ENCODE assay signal across 15 cellular contexts in genomic region chr1:224675589-224675988, GRCh38.
"Had no signal": no experiment of that assay in that cellular context is flagged by ENCODE, and none has a peak within 500 bp of the region (broad histone marks: within the 10 kb centered on the region; RNA-seq: fewer than 3 reads in every experiment).

No MANE protein-coding gene starts in this region.

- H3K4me1 ChIP-seq: colonic mucosa, stomach had no signal

- H3K9me3 ChIP-seq: adrenal gland, colonic mucosa, heart left ventricle, stomach had no signal

- H3K36me3 ChIP-seq: adrenal gland, colonic mucosa, heart left ventricle, stomach had no signal

- H3K27me3 ChIP-seq: adrenal gland, colonic mucosa, stomach had no signal

- DNase-seq: activated CD8-positive, alpha-beta memory T cell treated with anti-CD3 and anti-CD28 coated beads, Interleukin-2, amount 50 U/mL, for 48 hours; activated CD8-positive, alpha-beta T cell treated with anti-CD3 and anti-CD28 coated beads, Interleukin-2, amount 10 ng/mL, durations not matched to agents 7 days and 5 days; activated naive CD4-positive, alpha-beta T cell treated with anti-CD3 and anti-CD28 coated beads, Interleukin-2, amount 10 ng/mL, durations not matched to agents 7 days and 5 days; adrenal gland; caudate nucleus; colonic mucosa; foreskin melanocyte; heart left ventricle; left colon; naive B cell; retina; stimulated activated CD4-positive, alpha-beta T cell treated with anti-CD3 and anti-CD28 coated beads, Interleukin-4, amount 100 ng/mL, for 4 hours; stomach had no signal

- H3K27ac ChIP-seq: adrenal gland, colonic mucosa, heart left ventricle, skin epidermis, stomach had no signal

- H3K4me3 ChIP-seq: adrenal gland, colonic mucosa, heart left ventricle, lung, skin epidermis, stomach had no signal

- ATAC-seq: activated CD8-positive, alpha-beta T cell treated with anti-CD3 and anti-CD28 coated beads, Interleukin-2, amount 10 ng/mL, durations not matched to agents 7 days and 5 days; heart left ventricle; left colon had no signal
